1 cellular context compared by ENCODE assay signal in the genomic region with DNA sequence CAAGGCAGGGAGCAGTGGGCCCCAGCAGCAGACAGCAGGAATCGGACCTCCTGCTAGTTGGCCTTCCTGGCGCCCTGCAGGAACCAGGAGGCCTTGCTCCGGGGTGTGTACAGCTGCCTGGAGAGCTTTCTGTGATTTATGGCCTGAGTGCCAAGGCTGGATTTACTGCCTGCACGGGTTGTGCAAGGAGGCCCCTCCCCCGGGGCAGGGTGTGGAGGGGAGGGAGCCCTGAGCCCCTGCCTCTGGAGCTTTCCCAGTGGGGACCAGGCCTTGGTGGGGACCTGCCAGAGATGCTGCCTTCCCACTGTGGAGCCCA.
TF ChIP-seq lines count a peak whose summit lies in the region.

No MANE protein-coding gene starts in this region.

TF ChIP-seq in K562, 482 proteins besides CTCF, POLR2A, EP300 and RAD21 (continued from another document):
- TF ChIP-seq, protein P1, sequence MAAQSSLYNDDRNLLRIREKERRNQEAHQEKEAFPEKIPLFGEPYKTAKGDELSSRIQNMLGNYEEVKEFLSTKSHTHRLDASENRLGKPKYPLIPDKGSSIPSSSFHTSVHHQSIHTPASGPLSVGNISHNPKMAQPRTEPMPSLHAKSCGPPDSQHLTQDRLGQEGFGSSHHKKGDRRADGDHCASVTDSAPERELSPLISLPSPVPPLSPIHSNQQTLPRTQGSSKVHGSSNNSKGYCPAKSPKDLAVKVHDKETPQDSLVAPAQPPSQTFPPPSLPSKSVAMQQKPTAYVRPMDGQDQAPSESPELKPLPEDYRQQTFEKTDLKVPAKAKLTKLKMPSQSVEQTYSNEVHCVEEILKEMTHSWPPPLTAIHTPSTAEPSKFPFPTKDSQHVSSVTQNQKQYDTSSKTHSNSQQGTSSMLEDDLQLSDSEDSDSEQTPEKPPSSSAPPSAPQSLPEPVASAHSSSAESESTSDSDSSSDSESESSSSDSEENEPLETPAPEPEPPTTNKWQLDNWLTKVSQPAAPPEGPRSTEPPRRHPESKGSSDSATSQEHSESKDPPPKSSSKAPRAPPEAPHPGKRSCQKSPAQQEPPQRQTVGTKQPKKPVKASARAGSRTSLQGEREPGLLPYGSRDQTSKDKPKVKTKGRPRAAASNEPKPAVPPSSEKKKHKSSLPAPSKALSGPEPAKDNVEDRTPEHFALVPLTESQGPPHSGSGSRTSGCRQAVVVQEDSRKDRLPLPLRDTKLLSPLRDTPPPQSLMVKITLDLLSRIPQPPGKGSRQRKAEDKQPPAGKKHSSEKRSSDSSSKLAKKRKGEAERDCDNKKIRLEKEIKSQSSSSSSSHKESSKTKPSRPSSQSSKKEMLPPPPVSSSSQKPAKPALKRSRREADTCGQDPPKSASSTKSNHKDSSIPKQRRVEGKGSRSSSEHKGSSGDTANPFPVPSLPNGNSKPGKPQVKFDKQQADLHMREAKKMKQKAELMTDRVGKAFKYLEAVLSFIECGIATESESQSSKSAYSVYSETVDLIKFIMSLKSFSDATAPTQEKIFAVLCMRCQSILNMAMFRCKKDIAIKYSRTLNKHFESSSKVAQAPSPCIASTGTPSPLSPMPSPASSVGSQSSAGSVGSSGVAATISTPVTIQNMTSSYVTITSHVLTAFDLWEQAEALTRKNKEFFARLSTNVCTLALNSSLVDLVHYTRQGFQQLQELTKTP (IDR thresholded peaks at IDR 0.05; ENCODE audit: low read depth in 1 of 2, partially characterized antibody in 2 of 2), result no peak
- TF ChIP-seq, protein P2, sequence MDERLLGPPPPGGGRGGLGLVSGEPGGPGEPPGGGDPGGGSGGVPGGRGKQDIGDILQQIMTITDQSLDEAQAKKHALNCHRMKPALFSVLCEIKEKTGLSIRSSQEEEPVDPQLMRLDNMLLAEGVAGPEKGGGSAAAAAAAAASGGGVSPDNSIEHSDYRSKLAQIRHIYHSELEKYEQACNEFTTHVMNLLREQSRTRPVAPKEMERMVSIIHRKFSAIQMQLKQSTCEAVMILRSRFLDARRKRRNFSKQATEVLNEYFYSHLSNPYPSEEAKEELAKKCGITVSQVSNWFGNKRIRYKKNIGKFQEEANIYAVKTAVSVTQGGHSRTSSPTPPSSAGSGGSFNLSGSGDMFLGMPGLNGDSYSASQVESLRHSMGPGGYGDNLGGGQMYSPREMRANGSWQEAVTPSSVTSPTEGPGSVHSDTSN (CRISPR knock-in tag; IDR thresholded peaks at IDR 0.05; ENCODE audit: low read depth), result no peak
- TF ChIP-seq, protein P2 (tag; conservative IDR thresholded peaks at IDR 0.05; ENCODE audit: low read depth), result peak; percentile 98
- TF ChIP-seq RCOR1 (IDR thresholded peaks at IDR 0.05; ENCODE audit: borderline replicate concordance in 1 of 2, low read depth in 2 of 2, low read length in 2 of 2) (peak in 1 of 2 experiments; percentile 74; a peak in 1 of 4 replicates), SRSF9 (IDR thresholded peaks at IDR 0.05; ENCODE audit: borderline replicate concordance, low read depth, low read length) (no peak), MXI1 (IDR thresholded peaks at IDR 0.05; ENCODE audit: low read depth, low read length) (no peak), ZNF830 (CRISPR knock-in tag; IDR thresholded peaks at IDR 0.05) (no peak), ZBTB17 (CRISPR knock-in tag; IDR thresholded peaks at IDR 0.05) (no peak), TBL1XR1 (IDR thresholded peaks at IDR 0.05; ENCODE audit: low read length in 2 of 2) (no peak), IRF2 (CRISPR knock-in tag; IDR thresholded peaks at IDR 0.05) (no peak), RBM17 (IDR thresholded peaks at IDR 0.05; ENCODE audit: borderline replicate concordance, low read depth, low read length) (no peak), COPS2 (conservative IDR thresholded peaks at IDR 0.05) (no peak), SNIP1 (IDR thresholded peaks at IDR 0.05; ENCODE audit: low read depth) (no peak), CBFA2T3 (IDR thresholded peaks at IDR 0.05) (0 out of 2 replicates have a peak, but pooled peaks have one; percentile 9), MCM5 (IDR thresholded peaks at IDR 0.05; ENCODE audit: low read depth) (no peak), TCF3 (CRISPR knock-in tag; IDR thresholded peaks at IDR 0.05) (no peak), ZNF785 (CRISPR knock-in tag; IDR thresholded peaks at IDR 0.05) (no peak), ZNF354B (CRISPR knock-in tag; IDR thresholded peaks at IDR 0.05) (no peak), HMG20A (CRISPR knock-in tag; conservative IDR thresholded peaks at IDR 0.05) (no peak), ZNF174 (CRISPR knock-in tag; IDR thresholded peaks at IDR 0.05) (no peak), POLR2B (IDR thresholded peaks at IDR 0.05; ENCODE audit: low read depth, partially characterized antibody) (no peak)
- TF ChIP-seq, protein P3, sequence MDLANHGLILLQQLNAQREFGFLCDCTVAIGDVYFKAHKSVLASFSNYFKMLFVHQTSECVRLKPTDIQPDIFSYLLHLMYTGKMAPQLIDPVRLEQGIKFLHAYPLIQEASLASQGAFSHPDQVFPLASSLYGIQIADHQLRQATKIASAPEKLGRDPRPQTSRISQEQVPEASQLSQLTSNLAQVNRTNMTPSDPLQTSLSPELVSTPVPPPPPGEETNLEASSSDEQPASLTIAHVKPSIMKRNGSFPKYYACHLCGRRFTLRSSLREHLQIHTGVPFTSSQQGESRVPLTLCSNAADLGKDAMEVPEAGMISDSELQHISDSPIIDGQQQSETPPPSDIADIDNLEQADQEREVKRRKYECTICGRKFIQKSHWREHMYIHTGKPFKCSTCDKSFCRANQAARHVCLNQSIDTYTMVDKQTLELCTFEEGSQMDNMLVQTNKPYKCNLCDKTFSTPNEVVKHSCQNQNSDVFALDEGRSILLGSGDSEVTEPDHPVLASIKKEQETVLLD (IDR thresholded peaks at IDR 0.05), result no peak
- TF ChIP-seq, protein P4, sequence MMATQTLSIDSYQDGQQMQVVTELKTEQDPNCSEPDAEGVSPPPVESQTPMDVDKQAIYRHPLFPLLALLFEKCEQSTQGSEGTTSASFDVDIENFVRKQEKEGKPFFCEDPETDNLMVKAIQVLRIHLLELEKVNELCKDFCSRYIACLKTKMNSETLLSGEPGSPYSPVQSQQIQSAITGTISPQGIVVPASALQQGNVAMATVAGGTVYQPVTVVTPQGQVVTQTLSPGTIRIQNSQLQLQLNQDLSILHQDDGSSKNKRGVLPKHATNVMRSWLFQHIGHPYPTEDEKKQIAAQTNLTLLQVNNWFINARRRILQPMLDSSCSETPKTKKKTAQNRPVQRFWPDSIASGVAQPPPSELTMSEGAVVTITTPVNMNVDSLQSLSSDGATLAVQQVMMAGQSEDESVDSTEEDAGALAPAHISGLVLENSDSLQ (IDR thresholded peaks at IDR 0.05), result peak; percentile 81
